In genomic region chr1:100400332-100400933, GRCh38 we compare ENCODE assay signal across 1 cellular context.
A peak's percentile ranks its signal among the peaks of the same experiment; 100 is the strongest.
TF ChIP-seq lines count a peak whose summit lies in the region.

No MANE protein-coding gene starts in this region.

TF ChIP-seq in K562, 482 proteins besides CTCF, POLR2A, EP300 and RAD21 (continued from another document and continues in another):
- TF ChIP-seq DLX4 (CRISPR knock-in tag; IDR thresholded peaks at IDR 0.05) (no peak), E2F5 (CRISPR knock-in tag; IDR thresholded peaks at IDR 0.05) (no peak), ZNF311 (CRISPR knock-in tag; IDR thresholded peaks at IDR 0.05) (no peak), MXD1 (CRISPR knock-in tag; IDR thresholded peaks at IDR 0.05; ENCODE audit: borderline replicate concordance, poor library complexity, severe bottlenecking) (no peak), PTBP1 (IDR thresholded peaks at IDR 0.05; ENCODE audit: low read depth, low read length) (no peak), DMBX1 (CRISPR knock-in tag; IDR thresholded peaks at IDR 0.05; ENCODE audit: borderline replicate concordance) (no peak), HMGN3 (IDR thresholded peaks at IDR 0.05; ENCODE audit: borderline replicate concordance, extremely low read depth, insufficient read length, low read depth, low read length) (no peak), C11orf30 (IDR thresholded peaks at IDR 0.05; ENCODE audit: low read depth) (no peak), BDP1 (IDR thresholded peaks at IDR 0.05; ENCODE audit: insufficient read depth, insufficient read length) (no peak), SRSF1 (IDR thresholded peaks at IDR 0.05; ENCODE audit: low read depth, low read length) (no peak), FOXA3 (CRISPR knock-in tag; conservative IDR thresholded peaks at IDR 0.05 in 1 of 2, IDR thresholded peaks at IDR 0.05 in 1 of 2) (no peak), ELK3 (CRISPR knock-in tag; IDR thresholded peaks at IDR 0.05) (no peak), POLR2B (IDR thresholded peaks at IDR 0.05; ENCODE audit: low read depth, partially characterized antibody) (no peak), PPARD (CRISPR knock-in tag; IDR thresholded peaks at IDR 0.05) (no peak), RFX1 (IDR thresholded peaks at IDR 0.05) (no peak), ZNF165 (CRISPR knock-in tag; IDR thresholded peaks at IDR 0.05; ENCODE audit: borderline replicate concordance) (no peak), GABPB2 (CRISPR knock-in tag; conservative IDR thresholded peaks at IDR 0.05) (no peak), DPF2 (IDR thresholded peaks at IDR 0.05) (0 out of 2 replicates have a peak, but pooled peaks have one; percentile 24), ZBTB17 (CRISPR knock-in tag; IDR thresholded peaks at IDR 0.05) (no peak), ZBTB5 (IDR thresholded peaks at IDR 0.05) (no peak), ELK1 (CRISPR knock-in tag; IDR thresholded peaks at IDR 0.05) (no peak), NR0B1 (IDR thresholded peaks at IDR 0.05; ENCODE audit: partially characterized antibody) (no peak), THAP12 (CRISPR knock-in tag; IDR thresholded peaks at IDR 0.05) (no peak), ATF4 (CRISPR knock-in tag; IDR thresholded peaks at IDR 0.05) (no peak), GTF2E2 (tag; IDR thresholded peaks at IDR 0.05) (no peak), PATZ1 (CRISPR knock-in tag; IDR thresholded peaks at IDR 0.05; ENCODE audit: borderline replicate concordance) (no peak), CAMTA2 (CRISPR knock-in tag; conservative IDR thresholded peaks at IDR 0.05) (no peak), ZBTB40 (IDR thresholded peaks at IDR 0.05) (0 out of 2 replicates have a peak, but pooled peaks have one; percentile 16), ZBTB40 (CRISPR knock-in tag; IDR thresholded peaks at IDR 0.05) (no peak), CREB3L1 (IDR thresholded peaks at IDR 0.05; ENCODE audit: borderline replicate concordance, low read depth) (no peak), GABPA (tag; conservative IDR thresholded peaks at IDR 0.05; ENCODE audit: low read depth) (peak; percentile 64), NELFE (IDR thresholded peaks at IDR 0.05; ENCODE audit: insufficient read depth, insufficient read length) (no peak)
